Comparison of ENCODE assay signal across 1 cellular context in the genomic region with DNA sequence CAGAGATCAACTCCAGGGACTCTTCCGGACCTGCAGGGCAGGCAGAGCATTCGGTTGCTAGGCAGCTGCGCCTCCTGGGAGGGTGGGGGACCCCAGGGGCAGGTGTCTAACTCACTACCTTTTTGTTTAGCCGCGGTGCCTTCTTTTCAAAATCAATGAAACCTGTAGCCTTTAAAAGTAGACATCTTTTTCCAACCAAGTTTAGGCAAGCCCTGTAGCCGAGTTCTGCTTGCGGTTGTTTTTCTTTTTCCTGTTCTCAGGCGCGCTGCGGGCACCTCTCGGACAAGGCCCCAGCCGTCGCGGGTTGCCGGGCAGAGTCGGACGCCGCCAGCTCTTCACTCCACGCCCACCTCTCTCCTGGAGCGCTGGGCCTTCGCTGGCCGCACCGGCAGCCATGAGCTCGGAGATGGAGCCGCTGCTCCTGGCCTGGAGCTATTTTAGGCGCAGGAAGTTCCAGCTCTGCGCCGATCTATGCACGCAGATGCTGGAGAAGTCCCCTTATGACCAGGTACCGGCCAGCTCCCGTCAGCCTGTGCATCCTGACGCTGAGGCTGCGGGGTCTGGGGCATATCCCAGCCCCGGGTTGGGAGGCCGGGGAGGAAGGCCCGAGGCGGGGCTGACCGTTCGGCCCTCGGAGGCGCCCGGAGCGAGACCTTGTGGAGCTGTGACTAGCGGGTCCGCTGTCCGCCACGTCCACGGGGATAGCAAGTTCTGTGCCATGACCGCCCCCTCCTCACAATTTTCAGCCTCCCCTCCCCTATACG.
TF ChIP-seq lines count a peak whose summit lies in the region.

A gene (plus strand): TSS at position 338 of the 764 bp plus-strand sequence. CDS start 57 bp downstream, at position 395.

TF ChIP-seq in HepG2, 621 proteins besides CTCF, POLR2A, EP300 and RAD21 (continued from another document and continues in another):
- TF ChIP-seq, protein P1, sequence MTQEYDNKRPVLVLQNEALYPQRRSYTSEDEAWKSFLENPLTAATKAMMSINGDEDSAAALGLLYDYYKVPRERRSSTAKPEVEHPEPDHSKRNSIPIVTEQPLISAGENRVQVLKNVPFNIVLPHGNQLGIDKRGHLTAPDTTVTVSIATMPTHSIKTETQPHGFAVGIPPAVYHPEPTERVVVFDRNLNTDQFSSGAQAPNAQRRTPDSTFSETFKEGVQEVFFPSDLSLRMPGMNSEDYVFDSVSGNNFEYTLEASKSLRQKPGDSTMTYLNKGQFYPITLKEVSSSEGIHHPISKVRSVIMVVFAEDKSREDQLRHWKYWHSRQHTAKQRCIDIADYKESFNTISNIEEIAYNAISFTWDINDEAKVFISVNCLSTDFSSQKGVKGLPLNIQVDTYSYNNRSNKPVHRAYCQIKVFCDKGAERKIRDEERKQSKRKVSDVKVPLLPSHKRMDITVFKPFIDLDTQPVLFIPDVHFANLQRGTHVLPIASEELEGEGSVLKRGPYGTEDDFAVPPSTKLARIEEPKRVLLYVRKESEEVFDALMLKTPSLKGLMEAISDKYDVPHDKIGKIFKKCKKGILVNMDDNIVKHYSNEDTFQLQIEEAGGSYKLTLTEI (CRISPR knock-in tag; conservative IDR thresholded peaks at IDR 0.05): no peak
- TF ChIP-seq MAFG (CRISPR knock-in tag; IDR thresholded peaks at IDR 0.05) (no peak), IKZF4 (CRISPR knock-in tag; IDR thresholded peaks at IDR 0.05; ENCODE audit: borderline replicate concordance, low read depth, not compliant biosample characterization) (no peak), RBAK (CRISPR knock-in tag; IDR thresholded peaks at IDR 0.05) (no peak), KDM6A (CRISPR knock-in tag; IDR thresholded peaks at IDR 0.05; ENCODE audit: low read depth) (no peak), RFXAP (CRISPR knock-in tag; IDR thresholded peaks at IDR 0.05; ENCODE audit: borderline replicate concordance) (peak; percentile 99), REPIN1 (CRISPR knock-in tag; IDR thresholded peaks at IDR 0.05; ENCODE audit: borderline replicate concordance, low read depth) (peak; percentile 26; the same call in 1 of the 2 replicates), MBD4 (IDR thresholded peaks at IDR 0.05; ENCODE audit: borderline replicate concordance, low read length) (no peak), ASH2L (IDR thresholded peaks at IDR 0.05; ENCODE audit: insufficient read length, low read depth, low read length) (peak; percentile 86), HNRNPL (IDR thresholded peaks at IDR 0.05; ENCODE audit: low read depth, low read length) (0 out of 2 replicates have a peak, but pooled peaks have one; percentile 58), BRD4 (CRISPR knock-in tag; IDR thresholded peaks at IDR 0.05) (no peak), ZNF7 (CRISPR knock-in tag; IDR thresholded peaks at IDR 0.05) (no peak), MIXL1 (CRISPR knock-in tag; IDR thresholded peaks at IDR 0.05) (no peak), ZNF382 (CRISPR knock-in tag; IDR thresholded peaks at IDR 0.05; ENCODE audit: borderline replicate concordance) (no peak), ZNF839 (CRISPR knock-in tag; IDR thresholded peaks at IDR 0.05; ENCODE audit: borderline replicate concordance) (peak; percentile 81; the same call in 1 of the 2 replicates), ZFP36L2 (CRISPR knock-in tag; IDR thresholded peaks at IDR 0.05) (no peak), SOX6 (IDR thresholded peaks at IDR 0.05) (no peak), SOX6 (CRISPR knock-in tag; IDR thresholded peaks at IDR 0.05) (peak; percentile 70), ZBTB3 (CRISPR knock-in tag; IDR thresholded peaks at IDR 0.05; ENCODE audit: borderline replicate concordance, low read depth) (no peak), TSC22D2 (CRISPR knock-in tag; IDR thresholded peaks at IDR 0.05; ENCODE audit: borderline replicate concordance) (no peak), ELF4 (CRISPR knock-in tag; IDR thresholded peaks at IDR 0.05; ENCODE audit: borderline replicate concordance) (no peak), ZSCAN31 (CRISPR knock-in tag; IDR thresholded peaks at IDR 0.05; ENCODE audit: low read depth) (peak; percentile 78)
- TF ChIP-seq, protein P2, sequence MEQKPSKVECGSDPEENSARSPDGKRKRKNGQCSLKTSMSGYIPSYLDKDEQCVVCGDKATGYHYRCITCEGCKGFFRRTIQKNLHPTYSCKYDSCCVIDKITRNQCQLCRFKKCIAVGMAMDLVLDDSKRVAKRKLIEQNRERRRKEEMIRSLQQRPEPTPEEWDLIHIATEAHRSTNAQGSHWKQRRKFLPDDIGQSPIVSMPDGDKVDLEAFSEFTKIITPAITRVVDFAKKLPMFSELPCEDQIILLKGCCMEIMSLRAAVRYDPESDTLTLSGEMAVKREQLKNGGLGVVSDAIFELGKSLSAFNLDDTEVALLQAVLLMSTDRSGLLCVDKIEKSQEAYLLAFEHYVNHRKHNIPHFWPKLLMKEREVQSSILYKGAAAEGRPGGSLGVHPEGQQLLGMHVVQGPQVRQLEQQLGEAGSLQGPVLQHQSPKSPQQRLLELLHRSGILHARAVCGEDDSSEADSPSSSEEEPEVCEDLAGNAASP (CRISPR knock-in tag; IDR thresholded peaks at IDR 0.05; ENCODE audit: borderline replicate concordance): peak; percentile 13; the same call in 1 of the 2 replicates
- TF ChIP-seq, protein P3, sequence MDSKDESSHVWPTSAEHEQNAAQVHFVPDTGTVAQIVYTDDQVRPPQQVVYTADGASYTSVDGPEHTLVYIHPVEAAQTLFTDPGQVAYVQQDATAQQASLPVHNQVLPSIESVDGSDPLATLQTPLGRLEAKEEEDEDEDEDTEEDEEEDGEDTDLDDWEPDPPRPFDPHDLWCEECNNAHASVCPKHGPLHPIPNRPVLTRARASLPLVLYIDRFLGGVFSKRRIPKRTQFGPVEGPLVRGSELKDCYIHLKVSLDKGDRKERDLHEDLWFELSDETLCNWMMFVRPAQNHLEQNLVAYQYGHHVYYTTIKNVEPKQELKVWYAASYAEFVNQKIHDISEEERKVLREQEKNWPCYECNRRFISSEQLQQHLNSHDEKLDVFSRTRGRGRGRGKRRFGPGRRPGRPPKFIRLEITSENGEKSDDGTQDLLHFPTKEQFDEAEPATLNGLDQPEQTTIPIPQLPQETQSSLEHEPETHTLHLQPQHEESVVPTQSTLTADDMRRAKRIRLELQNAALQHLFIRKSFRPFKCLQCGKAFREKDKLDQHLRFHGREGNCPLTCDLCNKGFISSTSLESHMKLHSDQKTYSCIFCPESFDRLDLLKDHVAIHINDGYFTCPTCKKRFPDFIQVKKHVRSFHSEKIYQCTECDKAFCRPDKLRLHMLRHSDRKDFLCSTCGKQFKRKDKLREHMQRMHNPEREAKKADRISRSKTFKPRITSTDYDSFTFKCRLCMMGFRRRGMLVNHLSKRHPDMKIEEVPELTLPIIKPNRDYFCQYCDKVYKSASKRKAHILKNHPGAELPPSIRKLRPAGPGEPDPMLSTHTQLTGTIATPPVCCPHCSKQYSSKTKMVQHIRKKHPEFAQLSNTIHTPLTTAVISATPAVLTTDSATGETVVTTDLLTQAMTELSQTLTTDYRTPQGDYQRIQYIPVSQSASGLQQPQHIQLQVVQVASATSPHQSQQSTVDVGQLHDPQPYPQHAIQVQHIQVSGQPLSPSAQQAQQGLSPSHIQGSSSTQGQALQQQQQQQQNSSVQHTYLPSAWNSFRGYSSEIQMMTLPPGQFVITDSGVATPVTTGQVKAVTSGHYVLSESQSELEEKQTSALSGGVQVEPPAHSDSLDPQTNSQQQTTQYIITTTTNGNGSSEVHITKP (CRISPR knock-in tag; IDR thresholded peaks at IDR 0.05; ENCODE audit: low read depth): no peak
- TF ChIP-seq, protein P4, sequence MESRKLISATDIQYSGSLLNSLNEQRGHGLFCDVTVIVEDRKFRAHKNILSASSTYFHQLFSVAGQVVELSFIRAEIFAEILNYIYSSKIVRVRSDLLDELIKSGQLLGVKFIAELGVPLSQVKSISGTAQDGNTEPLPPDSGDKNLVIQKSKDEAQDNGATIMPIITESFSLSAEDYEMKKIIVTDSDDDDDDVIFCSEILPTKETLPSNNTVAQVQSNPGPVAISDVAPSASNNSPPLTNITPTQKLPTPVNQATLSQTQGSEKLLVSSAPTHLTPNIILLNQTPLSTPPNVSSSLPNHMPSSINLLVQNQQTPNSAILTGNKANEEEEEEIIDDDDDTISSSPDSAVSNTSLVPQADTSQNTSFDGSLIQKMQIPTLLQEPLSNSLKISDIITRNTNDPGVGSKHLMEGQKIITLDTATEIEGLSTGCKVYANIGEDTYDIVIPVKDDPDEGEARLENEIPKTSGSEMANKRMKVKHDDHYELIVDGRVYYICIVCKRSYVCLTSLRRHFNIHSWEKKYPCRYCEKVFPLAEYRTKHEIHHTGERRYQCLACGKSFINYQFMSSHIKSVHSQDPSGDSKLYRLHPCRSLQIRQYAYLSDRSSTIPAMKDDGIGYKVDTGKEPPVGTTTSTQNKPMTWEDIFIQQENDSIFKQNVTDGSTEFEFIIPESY (CRISPR knock-in tag; IDR thresholded peaks at IDR 0.05): no peak
- TF ChIP-seq, protein P5, sequence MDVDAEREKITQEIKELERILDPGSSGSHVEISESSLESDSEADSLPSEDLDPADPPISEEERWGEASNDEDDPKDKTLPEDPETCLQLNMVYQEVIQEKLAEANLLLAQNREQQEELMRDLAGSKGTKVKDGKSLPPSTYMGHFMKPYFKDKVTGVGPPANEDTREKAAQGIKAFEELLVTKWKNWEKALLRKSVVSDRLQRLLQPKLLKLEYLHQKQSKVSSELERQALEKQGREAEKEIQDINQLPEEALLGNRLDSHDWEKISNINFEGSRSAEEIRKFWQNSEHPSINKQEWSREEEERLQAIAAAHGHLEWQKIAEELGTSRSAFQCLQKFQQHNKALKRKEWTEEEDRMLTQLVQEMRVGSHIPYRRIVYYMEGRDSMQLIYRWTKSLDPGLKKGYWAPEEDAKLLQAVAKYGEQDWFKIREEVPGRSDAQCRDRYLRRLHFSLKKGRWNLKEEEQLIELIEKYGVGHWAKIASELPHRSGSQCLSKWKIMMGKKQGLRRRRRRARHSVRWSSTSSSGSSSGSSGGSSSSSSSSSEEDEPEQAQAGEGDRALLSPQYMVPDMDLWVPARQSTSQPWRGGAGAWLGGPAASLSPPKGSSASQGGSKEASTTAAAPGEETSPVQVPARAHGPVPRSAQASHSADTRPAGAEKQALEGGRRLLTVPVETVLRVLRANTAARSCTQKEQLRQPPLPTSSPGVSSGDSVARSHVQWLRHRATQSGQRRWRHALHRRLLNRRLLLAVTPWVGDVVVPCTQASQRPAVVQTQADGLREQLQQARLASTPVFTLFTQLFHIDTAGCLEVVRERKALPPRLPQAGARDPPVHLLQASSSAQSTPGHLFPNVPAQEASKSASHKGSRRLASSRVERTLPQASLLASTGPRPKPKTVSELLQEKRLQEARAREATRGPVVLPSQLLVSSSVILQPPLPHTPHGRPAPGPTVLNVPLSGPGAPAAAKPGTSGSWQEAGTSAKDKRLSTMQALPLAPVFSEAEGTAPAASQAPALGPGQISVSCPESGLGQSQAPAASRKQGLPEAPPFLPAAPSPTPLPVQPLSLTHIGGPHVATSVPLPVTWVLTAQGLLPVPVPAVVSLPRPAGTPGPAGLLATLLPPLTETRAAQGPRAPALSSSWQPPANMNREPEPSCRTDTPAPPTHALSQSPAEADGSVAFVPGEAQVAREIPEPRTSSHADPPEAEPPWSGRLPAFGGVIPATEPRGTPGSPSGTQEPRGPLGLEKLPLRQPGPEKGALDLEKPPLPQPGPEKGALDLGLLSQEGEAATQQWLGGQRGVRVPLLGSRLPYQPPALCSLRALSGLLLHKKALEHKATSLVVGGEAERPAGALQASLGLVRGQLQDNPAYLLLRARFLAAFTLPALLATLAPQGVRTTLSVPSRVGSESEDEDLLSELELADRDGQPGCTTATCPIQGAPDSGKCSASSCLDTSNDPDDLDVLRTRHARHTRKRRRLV (CRISPR knock-in tag; IDR thresholded peaks at IDR 0.05): peak; percentile 74; the same call in 1 of the 2 replicates
- TF ChIP-seq, protein P6, sequence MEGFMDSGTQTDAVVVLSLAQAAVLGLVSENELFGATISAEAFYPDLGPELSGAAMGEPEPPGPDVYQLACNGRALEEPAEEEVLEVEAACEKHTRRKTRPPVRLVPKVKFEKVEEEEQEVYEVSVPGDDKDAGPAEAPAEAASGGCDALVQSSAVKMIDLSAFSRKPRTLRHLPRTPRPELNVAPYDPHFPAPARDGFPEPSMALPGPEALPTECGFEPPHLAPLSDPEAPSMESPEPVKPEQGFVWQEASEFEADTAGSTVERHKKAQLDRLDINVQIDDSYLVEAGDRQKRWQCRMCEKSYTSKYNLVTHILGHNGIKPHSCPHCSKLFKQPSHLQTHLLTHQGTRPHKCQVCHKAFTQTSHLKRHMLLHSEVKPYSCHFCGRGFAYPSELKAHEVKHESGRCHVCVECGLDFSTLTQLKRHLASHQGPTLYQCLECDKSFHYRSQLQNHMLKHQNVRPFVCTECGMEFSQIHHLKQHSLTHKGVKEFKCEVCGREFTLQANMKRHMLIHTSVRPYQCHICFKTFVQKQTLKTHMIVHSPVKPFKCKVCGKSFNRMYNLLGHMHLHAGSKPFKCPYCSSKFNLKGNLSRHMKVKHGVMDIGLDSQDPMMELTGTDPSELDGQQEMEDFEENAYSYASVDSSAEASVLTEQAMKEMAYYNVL (CRISPR knock-in tag; IDR thresholded peaks at IDR 0.05; ENCODE audit: borderline replicate concordance): peak; percentile 72; the same call in 1 of the 2 replicates
- TF ChIP-seq, protein P7, sequence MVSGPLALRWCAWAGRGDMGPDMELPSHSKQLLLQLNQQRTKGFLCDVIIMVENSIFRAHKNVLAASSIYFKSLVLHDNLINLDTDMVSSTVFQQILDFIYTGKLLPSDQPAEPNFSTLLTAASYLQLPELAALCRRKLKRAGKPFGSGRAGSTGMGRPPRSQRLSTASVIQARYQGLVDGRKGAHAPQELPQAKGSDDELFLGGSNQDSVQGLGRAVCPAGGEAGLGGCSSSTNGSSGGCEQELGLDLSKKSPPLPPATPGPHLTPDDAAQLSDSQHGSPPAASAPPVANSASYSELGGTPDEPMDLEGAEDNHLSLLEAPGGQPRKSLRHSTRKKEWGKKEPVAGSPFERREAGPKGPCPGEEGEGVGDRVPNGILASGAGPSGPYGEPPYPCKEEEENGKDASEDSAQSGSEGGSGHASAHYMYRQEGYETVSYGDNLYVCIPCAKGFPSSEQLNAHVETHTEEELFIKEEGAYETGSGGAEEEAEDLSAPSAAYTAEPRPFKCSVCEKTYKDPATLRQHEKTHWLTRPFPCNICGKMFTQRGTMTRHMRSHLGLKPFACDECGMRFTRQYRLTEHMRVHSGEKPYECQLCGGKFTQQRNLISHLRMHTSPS (CRISPR knock-in tag; IDR thresholded peaks at IDR 0.05; ENCODE audit: low read depth): peak; percentile 60; the same call in 1 of the 2 replicates
